Comparison of ENCODE assay signal across 10 cellular contexts in genomic region chr7:144223675-144224074, GRCh38. TPM values are rescaled to one million over a fixed set of nuclear protein-coding genes. Genes with fewer than 3 reads are reported as not detected.
"Had no signal": no experiment of that assay in that cellular context is flagged by ENCODE, and none has a peak within 500 bp of the region (broad histone marks: within the 10 kb centered on the region; RNA-seq: fewer than 3 reads in every experiment).

No MANE protein-coding gene starts in this region.

RNA-seq across cellular contexts. Expression of gene OR2A42, which starts 15.7 kb away (rescaled TPM):
- total RNA-seq: OCI-LY7, PC-9, Peyer's patch, Right ventricle myocardium inferior, Right ventricle myocardium superior, SJCRH30, SJSA1, SK-MEL-5 had no signal
- polyA plus RNA-seq: SK-N-SH had no signal

RNA-seq across cellular contexts. Expression of gene ARHGEF35, which starts 28.0 kb away (rescaled TPM):
- total RNA-seq: OCI-LY7, SJCRH30, SK-MEL-5 had no signal

RNA-seq across cellular contexts. Expression of gene CTAGE4, which starts 40.4 kb away (rescaled TPM):
- total RNA-seq: OCI-LY7, SJCRH30, SJSA1, SK-MEL-5 had no signal
- polyA plus RNA-seq: SK-N-SH had no signal

RNA-seq across cellular contexts. Expression of gene OR2A7, which starts 40.9 kb away (rescaled TPM):
- total RNA-seq: OCI-LY7, SJCRH30, SJSA1, SK-MEL-5 had no signal
- polyA plus RNA-seq: SK-N-SH had no signal

RNA-seq across cellular contexts. Expression of gene CTAGE8, which starts 45.4 kb away (rescaled TPM):
- total RNA-seq: OCI-LY7, RPMI7951, SJCRH30, SJSA1, SK-MEL-5 had no signal
- polyA plus RNA-seq: SK-N-SH had no signal
